ENCODE assay signal across 9 cellular contexts in genomic region chr21:44931137-44931500, GRCh38. TPM values are rescaled to one million over a fixed set of nuclear protein-coding genes. Genes with fewer than 3 reads are reported as not detected.
DNase-seq lines count a peak whose midpoint lies in the region; ATAC-seq and TF ChIP-seq lines count a peak whose summit lies in the region.
"Had no signal": no experiment of that assay in that cellular context is flagged by ENCODE, and none has a peak within 500 bp of the region (broad histone marks: within the 10 kb centered on the region; RNA-seq: fewer than 3 reads in every experiment).

No MANE protein-coding gene starts in this region.

- peak overlapping the region in 1 of 2 donors; percentile 40 for H3K27ac ChIP-seq in coronary artery
- H3K27ac ChIP-seq: SJSA1 had no signal

- peak overlapping the region; percentile 69 for H3K4me3 ChIP-seq in coronary artery

- peak overlapping the region; percentile 47 for H3K4me3 Mint-ChIP-seq in osteocyte (ENCODE audit: unreplicated experiment)

- no peaks in the 10 kb centered on the region for H3K9me3 Mint-ChIP-seq in osteocyte (ENCODE audit: unreplicated experiment)

- peak; percentile 74 for DNase-seq in GM13976 (ENCODE audit: low spot score)
- DNase-seq in NCI-H345 (lab: John Stamatoyannopoulos, UW), result peak; percentile 40
- no peak for DNase-seq in coronary artery (ENCODE audit: low spot score)
- no peak for DNase-seq in osteocyte (ENCODE audit: extremely low spot score, unreplicated experiment)
- DNase-seq in SK-N-DZ (ENCODE audit: low spot score), result no peak
- no peak for DNase-seq in dedifferentiated amniotic fluid mesenchymal stem cell (ENCODE audit: extremely low spot score)

- no peaks in the 10 kb centered on the region for H3K36me3 Mint-ChIP-seq in osteocyte (ENCODE audit: unreplicated experiment)

- H3K27me3 Mint-ChIP-seq in osteocyte (ENCODE audit: unreplicated experiment), result peaks cover 4% of the 10 kb centered on the region

- TF ChIP-seq CTCF in GM13976 (IDR thresholded peaks at IDR 0.05; ENCODE audit: borderline replicate concordance, control extremely low read depth, extremely low read depth, insufficient read depth, missing control alignments) (no peak), coronary artery (IDR thresholded peaks at IDR 0.05) (no peak), osteocyte (IDR thresholded peaks at IDR 0.05) (no peak)

- in situ Hi-C loops in GM13976 (cut with MboI; ENCODE audit: low sequenced_read_pairs, unreplicated experiment), result loop anchor here (10.0 kb wide), 1 partner anchor 136 kb away; no protein-coding TSS in a partner anchor

- H3K4me1 Mint-ChIP-seq in osteocyte (ENCODE audit: unreplicated experiment), result peaks cover 46% of the 10 kb centered on the region

- H3K27ac Mint-ChIP-seq in osteocyte (ENCODE audit: unreplicated experiment), result peak overlapping the region; percentile 43

- ATAC-seq in HG03196 (IDR thresholded peaks at IDR 0.05; ENCODE audit: unreplicated experiment) (no peak), HG03378 (IDR thresholded peaks at IDR 0.05; ENCODE audit: unreplicated experiment) (no peak)

RNA-seq across cellular contexts. Expression of gene SLX9, which starts 8.7 kb away (rescaled TPM):
- 30.4 and 33.1 TPM in 2 replicates for total RNA-seq in osteocyte
- polyA plus RNA-seq in SK-N-DZ (2014; cell fraction: cytosol; rRNA removed), result 17.1 and 23.9 TPM in 2 replicates
- polyA plus RNA-seq in SK-N-DZ (2014; cell fraction: nucleus; rRNA removed), result 12.7 and 14.2 TPM in 2 replicates

RNA-seq across cellular contexts. Expression of gene ITGB2, which starts 10.4 kb away (rescaled TPM):
- 0.62 and 1.1 TPM in 2 replicates for total RNA-seq in osteocyte
- polyA plus RNA-seq in SK-N-DZ (2014; cell fraction: cytosol; rRNA removed), result 0.07 TPM in 1 of 2 replicates, not detected in the other
- polyA plus RNA-seq in SK-N-DZ (2014; cell fraction: nucleus; rRNA removed), result 0.13 TPM in 1 of 2 replicates, not detected in the other

RNA-seq across cellular contexts. Expression of gene PTTG1IP, which starts 57.6 kb away (rescaled TPM):
- total RNA-seq in osteocyte, result 318 and 328 TPM in 2 replicates
- 183 and 199 TPM in 2 replicates for polyA plus RNA-seq in SK-N-DZ (2014; cell fraction: cytosol; rRNA removed)
- polyA plus RNA-seq in SK-N-DZ (2014; cell fraction: nucleus; rRNA removed), result 130 and 133 TPM in 2 replicates

Comparison
In these comparisons a context has a peak if more than half of its experiments do, and no peak if none do; other contexts are left out.
1. DNase-seq: peak in GM13976 (single experiment) and NCI-H345 (single experiment); none in coronary artery (single experiment), osteocyte (single experiment), SK-N-DZ (single experiment) and dedifferentiated amniotic fluid mesenchymal stem cell (single experiment).